Comparison of ENCODE assay signal across 1 cellular context in genomic region chr22:20507253-20508066, GRCh38.
TF ChIP-seq lines count a peak whose summit lies in the region.

A gene with protein sequence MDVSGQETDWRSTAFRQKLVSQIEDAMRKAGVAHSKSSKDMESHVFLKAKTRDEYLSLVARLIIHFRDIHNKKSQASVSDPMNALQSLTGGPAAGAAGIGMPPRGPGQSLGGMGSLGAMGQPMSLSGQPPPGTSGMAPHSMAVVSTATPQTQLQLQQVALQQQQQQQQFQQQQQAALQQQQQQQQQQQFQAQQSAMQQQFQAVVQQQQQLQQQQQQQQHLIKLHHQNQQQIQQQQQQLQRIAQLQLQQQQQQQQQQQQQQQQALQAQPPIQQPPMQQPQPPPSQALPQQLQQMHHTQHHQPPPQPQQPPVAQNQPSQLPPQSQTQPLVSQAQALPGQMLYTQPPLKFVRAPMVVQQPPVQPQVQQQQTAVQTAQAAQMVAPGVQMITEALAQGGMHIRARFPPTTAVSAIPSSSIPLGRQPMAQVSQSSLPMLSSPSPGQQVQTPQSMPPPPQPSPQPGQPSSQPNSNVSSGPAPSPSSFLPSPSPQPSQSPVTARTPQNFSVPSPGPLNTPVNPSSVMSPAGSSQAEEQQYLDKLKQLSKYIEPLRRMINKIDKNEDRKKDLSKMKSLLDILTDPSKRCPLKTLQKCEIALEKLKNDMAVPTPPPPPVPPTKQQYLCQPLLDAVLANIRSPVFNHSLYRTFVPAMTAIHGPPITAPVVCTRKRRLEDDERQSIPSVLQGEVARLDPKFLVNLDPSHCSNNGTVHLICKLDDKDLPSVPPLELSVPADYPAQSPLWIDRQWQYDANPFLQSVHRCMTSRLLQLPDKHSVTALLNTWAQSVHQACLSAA (plus strand): TSS chr22:20507610. CDS start chr22:20507679, 69 bp downstream.

TF ChIP-seq in HepG2, 621 proteins besides CTCF, POLR2A, EP300 and RAD21 (continued from another document and continues in another):
- TF ChIP-seq IRF1 (CRISPR knock-in tag; IDR thresholded peaks at IDR 0.05; ENCODE audit: low read depth) (0 out of 2 replicates have a peak, but pooled peaks have one; percentile 74), ZNF431 (CRISPR knock-in tag; IDR thresholded peaks at IDR 0.05; ENCODE audit: borderline replicate concordance, low read depth) (peak; percentile 61; the same call in 1 of the 2 replicates), CCDC6 (CRISPR knock-in tag; IDR thresholded peaks at IDR 0.05) (no peak), ZBTB7B (CRISPR knock-in tag; IDR thresholded peaks at IDR 0.05) (0 out of 2 replicates have a peak, but pooled peaks have one; percentile 32), PRDM4 (CRISPR knock-in tag; IDR thresholded peaks at IDR 0.05; ENCODE audit: borderline replicate concordance) (no peak), ZBTB37 (CRISPR knock-in tag; IDR thresholded peaks at IDR 0.05) (0 out of 2 replicates have a peak, but pooled peaks have one; percentile 44), SOX5 (CRISPR knock-in tag; IDR thresholded peaks at IDR 0.05; ENCODE audit: borderline replicate concordance) (peak; percentile 38; the same call in 1 of the 2 replicates), SOX6 (IDR thresholded peaks at IDR 0.05) (no peak), SOX6 (CRISPR knock-in tag; IDR thresholded peaks at IDR 0.05) (peak; percentile 78), DNMT1 (CRISPR knock-in tag; IDR thresholded peaks at IDR 0.05) (peak; percentile 84; the same call in 1 of the 2 replicates), FOXO1 (CRISPR knock-in tag; IDR thresholded peaks at IDR 0.05) (no peak; the same call in 1 of the 2 replicates), ZNF850 (CRISPR knock-in tag; conservative IDR thresholded peaks at IDR 0.05) (no peak), ZNF513 (CRISPR knock-in tag; conservative IDR thresholded peaks at IDR 0.05) (no peak), SMYD3 (CRISPR knock-in tag; IDR thresholded peaks at IDR 0.05) (no peak), ZNF589 (CRISPR knock-in tag; conservative IDR thresholded peaks at IDR 0.05) (no peak), ZNF75D (CRISPR knock-in tag; IDR thresholded peaks at IDR 0.05; ENCODE audit: borderline replicate concordance) (no peak; the same call in 1 of the 2 replicates), ZNF543 (CRISPR knock-in tag; IDR thresholded peaks at IDR 0.05) (peak; percentile 68), POLR2AphosphoS5 (IDR thresholded peaks at IDR 0.05; ENCODE audit: low read depth, low read length) (peak; percentile 88), KMT2A (CRISPR knock-in tag; IDR thresholded peaks at IDR 0.05) (peak; percentile 93), KLF9 (CRISPR knock-in tag; IDR thresholded peaks at IDR 0.05; ENCODE audit: low read depth) (peak; percentile 37; the same call in 1 of the 2 replicates), ZNF234 (CRISPR knock-in tag; conservative IDR thresholded peaks at IDR 0.05) (no peak), ZNF296 (CRISPR knock-in tag; conservative IDR thresholded peaks at IDR 0.05) (0 out of 2 replicates have a peak, but pooled peaks have one; percentile 34), HMG20B (CRISPR knock-in tag; conservative IDR thresholded peaks at IDR 0.05) (0 out of 2 replicates have a peak, but pooled peaks have one; percentile 19), GTF2F1 (IDR thresholded peaks at IDR 0.05; ENCODE audit: low read length) (no peak), HNRNPLL (IDR thresholded peaks at IDR 0.05; ENCODE audit: low read depth, low read length, poor library complexity, severe bottlenecking) (peak; percentile 65), NRL (CRISPR knock-in tag; IDR thresholded peaks at IDR 0.05; ENCODE audit: borderline replicate concordance) (no peak; the same call in 1 of the 2 replicates), ZNF180 (CRISPR knock-in tag; IDR thresholded peaks at IDR 0.05; ENCODE audit: borderline replicate concordance, low read depth) (peak; percentile 81; the same call in 1 of the 2 replicates), SNAPC2 (CRISPR knock-in tag; IDR thresholded peaks at IDR 0.05) (no peak), ZMYM2 (CRISPR knock-in tag; IDR thresholded peaks at IDR 0.05) (peak; percentile 48; the same call in 1 of the 2 replicates), AHDC1 (CRISPR knock-in tag; IDR thresholded peaks at IDR 0.05; ENCODE audit: borderline replicate concordance) (no peak), PRMT3 (CRISPR knock-in tag; IDR thresholded peaks at IDR 0.05; ENCODE audit: borderline replicate concordance, low read depth) (no peak), ZZZ3 (CRISPR knock-in tag; IDR thresholded peaks at IDR 0.05; ENCODE audit: borderline replicate concordance) (peak; percentile 96), WIZ (CRISPR knock-in tag; IDR thresholded peaks at IDR 0.05) (peak; percentile 72; the same call in 1 of the 2 replicates)
- TF ChIP-seq, protein P1, sequence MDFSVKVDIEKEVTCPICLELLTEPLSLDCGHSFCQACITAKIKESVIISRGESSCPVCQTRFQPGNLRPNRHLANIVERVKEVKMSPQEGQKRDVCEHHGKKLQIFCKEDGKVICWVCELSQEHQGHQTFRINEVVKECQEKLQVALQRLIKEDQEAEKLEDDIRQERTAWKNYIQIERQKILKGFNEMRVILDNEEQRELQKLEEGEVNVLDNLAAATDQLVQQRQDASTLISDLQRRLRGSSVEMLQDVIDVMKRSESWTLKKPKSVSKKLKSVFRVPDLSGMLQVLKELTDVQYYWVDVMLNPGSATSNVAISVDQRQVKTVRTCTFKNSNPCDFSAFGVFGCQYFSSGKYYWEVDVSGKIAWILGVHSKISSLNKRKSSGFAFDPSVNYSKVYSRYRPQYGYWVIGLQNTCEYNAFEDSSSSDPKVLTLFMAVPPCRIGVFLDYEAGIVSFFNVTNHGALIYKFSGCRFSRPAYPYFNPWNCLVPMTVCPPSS (IDR thresholded peaks at IDR 0.05): no peak
- TF ChIP-seq, protein P2, sequence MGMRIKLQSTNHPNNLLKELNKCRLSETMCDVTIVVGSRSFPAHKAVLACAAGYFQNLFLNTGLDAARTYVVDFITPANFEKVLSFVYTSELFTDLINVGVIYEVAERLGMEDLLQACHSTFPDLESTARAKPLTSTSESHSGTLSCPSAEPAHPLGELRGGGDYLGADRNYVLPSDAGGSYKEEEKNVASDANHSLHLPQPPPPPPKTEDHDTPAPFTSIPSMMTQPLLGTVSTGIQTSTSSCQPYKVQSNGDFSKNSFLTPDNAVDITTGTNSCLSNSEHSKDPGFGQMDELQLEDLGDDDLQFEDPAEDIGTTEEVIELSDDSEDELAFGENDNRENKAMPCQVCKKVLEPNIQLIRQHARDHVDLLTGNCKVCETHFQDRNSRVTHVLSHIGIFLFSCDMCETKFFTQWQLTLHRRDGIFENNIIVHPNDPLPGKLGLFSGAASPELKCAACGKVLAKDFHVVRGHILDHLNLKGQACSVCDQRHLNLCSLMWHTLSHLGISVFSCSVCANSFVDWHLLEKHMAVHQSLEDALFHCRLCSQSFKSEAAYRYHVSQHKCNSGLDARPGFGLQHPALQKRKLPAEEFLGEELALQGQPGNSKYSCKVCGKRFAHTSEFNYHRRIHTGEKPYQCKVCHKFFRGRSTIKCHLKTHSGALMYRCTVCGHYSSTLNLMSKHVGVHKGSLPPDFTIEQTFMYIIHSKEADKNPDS (CRISPR knock-in tag; IDR thresholded peaks at IDR 0.05): no peak
- TF ChIP-seq, protein P3, sequence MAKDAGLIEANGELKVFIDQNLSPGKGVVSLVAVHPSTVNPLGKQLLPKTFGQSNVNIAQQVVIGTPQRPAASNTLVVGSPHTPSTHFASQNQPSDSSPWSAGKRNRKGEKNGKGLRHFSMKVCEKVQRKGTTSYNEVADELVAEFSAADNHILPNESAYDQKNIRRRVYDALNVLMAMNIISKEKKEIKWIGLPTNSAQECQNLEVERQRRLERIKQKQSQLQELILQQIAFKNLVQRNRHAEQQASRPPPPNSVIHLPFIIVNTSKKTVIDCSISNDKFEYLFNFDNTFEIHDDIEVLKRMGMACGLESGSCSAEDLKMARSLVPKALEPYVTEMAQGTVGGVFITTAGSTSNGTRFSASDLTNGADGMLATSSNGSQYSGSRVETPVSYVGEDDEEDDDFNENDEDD (CRISPR knock-in tag; IDR thresholded peaks at IDR 0.05; ENCODE audit: borderline replicate concordance): peak; percentile 48; the same call in 1 of the 2 replicates
